In genomic region chr18:76937597-76937996, GRCh38 we compare ENCODE assay signal across 22 cellular contexts.
"Had no signal": no experiment of that assay in that cellular context is flagged by ENCODE, and none has a peak within 500 bp of the region (broad histone marks: within the 10 kb centered on the region; RNA-seq: fewer than 3 reads in every experiment).

No MANE protein-coding gene starts in this region.

- ATAC-seq: activated naive CD4-positive, alpha-beta T cell treated with anti-CD3 and anti-CD28 coated beads, Interleukin-2, amount 50 U/mL, for 72 hours; body of pancreas; left lobe of liver; stimulated activated naive CD8-positive, alpha-beta T cell treated with anti-CD3 and anti-CD28 coated beads, Interleukin-15, Interleukin-2, amounts not matched to agents 100 U/mL and 50 U/mL, for 24 hours had no signal

- H3K27ac Mint-ChIP-seq: activated naive CD4-positive, alpha-beta T cell treated with anti-CD3 and anti-CD28 coated beads, Interleukin-2, amount 50 U/mL, for 72 hours; activated T-helper 1 cell treated with anti-CD3 and anti-CD28 coated beads, Interleukin-12 subunit alpha, Interleukin-12 subunit beta, Interleukin-2, Interleukin-4 antibody, amounts not matched to agents 30 ng/mL and 10 ng/mL and 1 ng/mL, durations not matched to agents 14 hours and 24 hours and 36 hours; nephron progenitor cell had no signal

- H3K27ac ChIP-seq: body of pancreas, dorsolateral prefrontal cortex, suprapubic skin, transverse colon, vagina, WERI-Rb-1 had no signal

- H3K4me3 ChIP-seq: body of pancreas, dorsolateral prefrontal cortex, suprapubic skin, transverse colon, vagina had no signal

- H3K4me3 Mint-ChIP-seq: activated T-helper 1 cell treated with anti-CD3 and anti-CD28 coated beads, Interleukin-12 subunit alpha, Interleukin-12 subunit beta, Interleukin-2, Interleukin-4 antibody, amounts not matched to agents 30 ng/mL and 10 ng/mL and 1 ng/mL, durations not matched to agents 14 hours and 24 hours and 36 hours; nephron progenitor cell had no signal

- H3K4me1 ChIP-seq: body of pancreas, suprapubic skin, transverse colon, vagina had no signal

- H3K27me3 ChIP-seq: body of pancreas, dorsolateral prefrontal cortex, suprapubic skin, transverse colon, vagina had no signal

- DNase-seq: activated CD4-positive, alpha-beta T cell treated with anti-CD3 and anti-CD28 coated beads for 1 hour; activated CD4-positive, alpha-beta T cell treated with anti-CD3 and anti-CD28 coated beads, Interleukin-2, amount 50 U/mL, for 4 hours; activated gamma-delta T cell treated with Interleukin-2 at 50 U/mL for 16 hours; activated T-cell treated with anti-CD3 and anti-CD28 coated beads for 4 hours; body of pancreas; dorsolateral prefrontal cortex; kidney; nephron progenitor cell; occipital lobe; retina; stimulated activated CD4-positive, alpha-beta T cell treated with anti-CD3 and anti-CD28 coated beads, Interleukin-12 subunit alpha, Interleukin-12 subunit beta, amount 100 ng/mL, for 4 hours; stimulated activated CD4-positive, alpha-beta T cell treated with anti-CD3 and anti-CD28 coated beads, Interleukin-1b, Interleukin-23, amount 100 ng/mL, for 48 hours; stimulated activated CD8-positive, alpha-beta memory T cell treated with anti-CD3 and anti-CD28 coated beads, Interleukin-4, amount 100 ng/mL, for 48 hours; stimulated activated naive CD8-positive, alpha-beta T cell treated with anti-CD3 and anti-CD28 coated beads, Interleukin-15, Interleukin-2, amounts not matched to agents 100 U/mL and 50 U/mL, for 24 hours; T-helper 2 cell; transverse colon; WERI-Rb-1 had no signal

- H3K4me1 Mint-ChIP-seq: nephron progenitor cell had no signal

- H3K9me3 ChIP-seq: body of pancreas, suprapubic skin, transverse colon, vagina had no signal

- H3K9me3 Mint-ChIP-seq: activated naive CD4-positive, alpha-beta T cell treated with anti-CD3 and anti-CD28 coated beads, Interleukin-2, amount 50 U/mL, for 72 hours; activated T-helper 1 cell treated with anti-CD3 and anti-CD28 coated beads, Interleukin-12 subunit alpha, Interleukin-12 subunit beta, Interleukin-2, Interleukin-4 antibody, amounts not matched to agents 30 ng/mL and 10 ng/mL and 1 ng/mL, durations not matched to agents 14 hours and 24 hours and 36 hours; nephron progenitor cell had no signal
